Comparison of ENCODE assay signal across 21 cellular contexts in the genomic region with DNA sequence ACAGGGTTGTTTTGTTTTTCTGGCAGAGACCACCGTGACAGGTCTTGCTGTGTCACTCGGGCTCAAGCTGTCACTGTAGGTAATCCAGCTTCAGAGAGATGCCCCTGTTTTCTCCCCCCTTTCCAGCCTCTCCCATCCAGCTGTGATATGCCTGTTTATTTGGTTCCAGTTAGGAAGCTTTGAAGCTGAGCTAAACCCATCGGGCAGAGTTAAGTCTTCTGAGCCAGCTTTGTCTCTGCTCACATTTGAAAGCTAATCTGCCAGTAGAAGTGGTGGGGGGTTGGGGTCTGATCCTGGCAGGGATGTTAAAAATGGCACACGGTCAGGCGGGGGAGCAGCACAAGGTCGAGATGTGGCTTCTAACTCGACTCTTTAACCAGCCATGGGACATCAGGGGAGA.
DNase-seq lines count a peak whose midpoint lies in the region; ATAC-seq and TF ChIP-seq lines count a peak whose summit lies in the region.
"Had no signal": no experiment of that assay in that cellular context is flagged by ENCODE, and none has a peak within 500 bp of the region (broad histone marks: within the 10 kb centered on the region; RNA-seq: fewer than 3 reads in every experiment).

No MANE protein-coding gene starts in this region.

- intact Hi-C loops in left cardiac atrium (cut with DNase I) = loop anchor here in 1 of 2 donors (10.0 kb wide), 3 partner anchors 68 to 132 kb away; partner anchors contain the start of gene TSPAN9
- intact Hi-C loops in upper lobe of right lung (cut with DNase I) = no loop called here

- H3K9me3 Mint-ChIP-seq in neural progenitor cell = no peaks in the 10 kb centered on the region
- H3K9me3 Mint-ChIP-seq in activated naive CD8-positive, alpha-beta T cell treated with anti-CD3 and anti-CD28 coated beads, Interleukin-2, amount 50 U/mL, for 24 hours = no peaks in the 10 kb centered on the region
- H3K9me3 Mint-ChIP-seq: CD4-positive, alpha-beta T cell had no signal

- H4K20me1 ChIP-seq in neural progenitor cell (ENCODE audit: low read depth) = peaks cover 64% of the 10 kb centered on the region

- H3K79me2 ChIP-seq in neural progenitor cell (ENCODE audit: low read depth) = no peaks in the 10 kb centered on the region

- H3K27ac Mint-ChIP-seq in neural progenitor cell = peak overlapping the region; percentile 66
- no peak overlapping the region for H3K27ac Mint-ChIP-seq in activated naive CD8-positive, alpha-beta T cell treated with anti-CD3 and anti-CD28 coated beads, Interleukin-2, amount 50 U/mL, for 24 hours
- H3K27ac Mint-ChIP-seq: CD4-positive, alpha-beta T cell; IgD-negative memory B cell had no signal

- H3K27me3 ChIP-seq in neural progenitor cell = peaks cover 14% of the 10 kb centered on the region
- peaks cover 1% of the 10 kb centered on the region for H3K27me3 ChIP-seq in upper lobe of right lung

- H3K36me3 ChIP-seq in neural progenitor cell = no peaks in the 10 kb centered on the region
- no peaks in the 10 kb centered on the region for H3K36me3 ChIP-seq in upper lobe of right lung

- H3K9ac ChIP-seq in neural progenitor cell = no peak overlapping the region
- H3K9ac ChIP-seq: GM23248 had no signal

- DNase-seq in NCI-H82 (lab: John Stamatoyannopoulos, UW) (peak; percentile 99), left cardiac atrium (no peak), neural progenitor cell (ENCODE audit: low spot score) (peak; percentile 80), activated gamma-delta T cell (lab: John Stamatoyannopoulos, UW) (no peak), upper lobe of right lung (no peak)
- DNase-seq in activated naive CD8-positive, alpha-beta T cell treated with anti-CD3 and anti-CD28 coated beads, Interleukin-2, amount 50 U/mL, for 24 hours = no peak
- DNase-seq: ACHN; AML-193; Calu3; CD4-positive, alpha-beta T cell; DMS79 treated with DMSO at 0.1 percent for 48 hours; GM23248; HCEC 1CT; Kasumi-1; MM.1S; NCI-H1092 treated with DMSO at 0.1 percent for 48 hours; NCI-H187 had no signal

- H2AFZ ChIP-seq in neural progenitor cell (replicated peaks) = no peak overlapping the region
- H2AFZ ChIP-seq: GM23248 had no signal

- H3K9me3 ChIP-seq in neural progenitor cell (ENCODE audit: low read depth) = no peaks in the 10 kb centered on the region
- H3K9me3 ChIP-seq in upper lobe of right lung = no peaks in the 10 kb centered on the region

- TF ChIP-seq CTCF in C4-2B (conservative IDR thresholded peaks at IDR 0.05) = no peak
- TF ChIP-seq CTCF in neural progenitor cell (IDR thresholded peaks at IDR 0.05) = no peak
- no peak for TF ChIP-seq CTCF in upper lobe of right lung (IDR thresholded peaks at IDR 0.05)

- H3K27me3 Mint-ChIP-seq in neural progenitor cell (ENCODE audit: insufficient read depth, low read depth) = peaks cover 19% of the 10 kb centered on the region
- H3K27me3 Mint-ChIP-seq in activated naive CD8-positive, alpha-beta T cell treated with anti-CD3 and anti-CD28 coated beads, Interleukin-2, amount 50 U/mL, for 24 hours = peaks cover 15% of the 10 kb centered on the region

- no peaks in the 10 kb centered on the region for H3K36me3 Mint-ChIP-seq in neural progenitor cell
- no peaks in the 10 kb centered on the region for H3K36me3 Mint-ChIP-seq in activated naive CD8-positive, alpha-beta T cell treated with anti-CD3 and anti-CD28 coated beads, Interleukin-2, amount 50 U/mL, for 24 hours (ENCODE audit: low read depth)
- H3K36me3 Mint-ChIP-seq: IgD-negative memory B cell had no signal

- peaks cover 18% of the 10 kb centered on the region for H3F3A ChIP-seq in neural progenitor cell (ENCODE audit: low read depth)

- H3K4me1 ChIP-seq in neural progenitor cell = peaks cover 34% of the 10 kb centered on the region
- peaks cover 20% of the 10 kb centered on the region for H3K4me1 ChIP-seq in upper lobe of right lung

- H3K4me1 Mint-ChIP-seq in neural progenitor cell = peaks cover 51% of the 10 kb centered on the region
- H3K4me1 Mint-ChIP-seq in activated naive CD8-positive, alpha-beta T cell treated with anti-CD3 and anti-CD28 coated beads, Interleukin-2, amount 50 U/mL, for 24 hours = no peaks in the 10 kb centered on the region

- ATAC-seq in left cardiac atrium = peak; percentile 7 to 31
- no peak for ATAC-seq in upper lobe of right lung
- no peak for ATAC-seq in activated naive CD8-positive, alpha-beta T cell treated with anti-CD3 and anti-CD28 coated beads, Interleukin-2, amount 50 U/mL, for 24 hours

- peak overlapping the region; percentile 63 for H3K4me2 ChIP-seq in neural progenitor cell

- peak overlapping the region; percentile 24 for H3K4me3 Mint-ChIP-seq in neural progenitor cell
- H3K4me3 Mint-ChIP-seq in activated naive CD8-positive, alpha-beta T cell treated with anti-CD3 and anti-CD28 coated beads, Interleukin-2, amount 50 U/mL, for 24 hours = no peak overlapping the region
- H3K4me3 Mint-ChIP-seq: CD4-positive, alpha-beta T cell; IgD-negative memory B cell had no signal

- H3K27ac ChIP-seq in C4-2B (peak overlapping the region; percentile 94), neural progenitor cell (no peak overlapping the region), upper lobe of right lung (no peak overlapping the region)
- H3K27ac ChIP-seq: GM23248, HL-60, SK-N-MC had no signal

- H3K4me3 ChIP-seq in neural progenitor cell (no peak overlapping the region), upper lobe of right lung (no peak overlapping the region)
- H3K4me3 ChIP-seq: GM23248, SK-N-MC had no signal

Comparison
In these comparisons a context has a peak if more than half of its experiments do, and no peak if none do; other contexts are left out.
1. DNase-seq: peak in NCI-H82 (single experiment) and neural progenitor cell (single experiment); none in left cardiac atrium (single experiment), activated gamma-delta T cell (single experiment), upper lobe of right lung (single experiment) and activated naive CD8-positive, alpha-beta T cell treated with anti-CD3 and anti-CD28 coated beads, Interleukin-2, amount 50 U/mL, for 24 hours (single experiment).
2. ATAC-seq: peak in left cardiac atrium (2 of 2); none in upper lobe of right lung (single experiment) and activated naive CD8-positive, alpha-beta T cell treated with anti-CD3 and anti-CD28 coated beads, Interleukin-2, amount 50 U/mL, for 24 hours (single experiment).